ENCODE assay signal across 8 cellular contexts in the genomic region with DNA sequence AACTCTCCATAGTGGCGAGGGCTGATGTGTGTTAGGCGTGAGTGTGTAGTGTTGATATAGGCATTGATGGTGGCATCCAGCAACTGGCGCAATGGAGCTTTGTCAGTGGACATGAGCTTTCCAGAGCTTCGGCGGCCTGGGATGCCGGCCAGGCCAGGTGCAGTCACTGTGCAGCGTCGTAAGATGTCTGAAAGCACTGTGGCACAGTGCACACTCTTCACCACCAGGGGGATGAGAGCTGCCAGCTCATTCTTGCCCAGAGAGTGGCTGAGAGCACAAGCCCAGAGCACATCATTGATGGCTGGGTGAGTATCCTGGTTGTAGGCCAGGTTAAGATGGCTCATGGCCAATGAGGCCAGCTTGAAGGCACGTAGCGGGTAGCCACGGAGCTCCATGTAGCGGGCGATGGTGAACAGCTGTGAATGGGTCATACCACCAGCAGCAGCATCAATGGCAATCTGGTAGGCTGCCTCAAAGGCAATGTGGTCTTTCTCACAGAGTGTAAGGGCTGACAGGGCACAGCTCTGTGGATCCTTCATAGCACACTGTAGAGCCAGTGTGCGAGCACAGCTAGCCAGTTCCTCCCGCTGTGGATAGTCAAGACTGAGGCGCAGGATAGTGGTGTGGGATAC. TPM values are rescaled to one million over a fixed set of nuclear protein-coding genes. Genes with fewer than 3 reads are reported as not detected.
A peak's percentile ranks its signal among the peaks of the same experiment; 100 is the strongest.
DNase-seq lines count a peak whose midpoint lies in the region; ATAC-seq, FAIRE-seq and TF ChIP-seq lines count a peak whose summit lies in the region.

No MANE protein-coding gene starts in this region.

- H3K9me3 ChIP-seq in A549: no peaks in the 10 kb centered on the region

- intact Hi-C loops in posterior cingulate gyrus (cut with DNase I): no loop called here

- CTCF ChIA-PET in A549 (lab: Yijun Ruan, JAX): interaction anchor here (0.7 to 20.8 kb wide), 28 partner anchors 8 to 494 kb away, joined by 3 to 488 read pairs (median 3); partner anchors contain the start of gene TESK2

- H3K4me2 ChIP-seq in A549: no peak overlapping the region

- DNase-seq in A549 (ENCODE audit: low read depth in 1 of 2, low spot score in 1 of 2) (peak; percentile 24 to 62), GM12891 (ENCODE audit: insufficient read length, low spot score) (no peak), HT1080 (ENCODE audit: low read depth) (peak; percentile 57), RKO (ENCODE audit: low spot score) (peak; percentile 56), germinal center (ENCODE audit: low spot score) (peak; percentile 36), posterior cingulate gyrus (peak; percentile 25 to 94 (median 66)), occipital lobe (lab: John Stamatoyannopoulos, UW) (no peak)
- DNase-seq in activated effector memory CD4-positive, alpha-beta T cell treated with Interleukin-2 at 50 U/mL for 16 hours: peak; percentile 41

- TF ChIP-seq POLR2A in A549 (IDR thresholded peaks at IDR 0.05; ENCODE audit: low read length): no peak
- TF ChIP-seq POLR2A in GM12891 (IDR thresholded peaks at IDR 0.05; ENCODE audit: low read depth, low read length): no peak

- H3K4me3 ChIP-seq in A549: no peak overlapping the region

- TF ChIP-seq CTCF in A549 (IDR thresholded peaks at IDR 0.05): peak; percentile 55

- H3K27ac ChIP-seq in A549: no peak overlapping the region

- FAIRE-seq in A549 (lab: Jason Lieb, UNC) (no peak), GM12891 (lab: Jason Lieb, UNC) (peak; percentile 93)

- no peaks in the 10 kb centered on the region for H3K4me1 ChIP-seq in A549

- 58% methylated on average over 10 of the region's 16 CpGs for WGBS in A549 (ENCODE audit: missing lambda C conversion rate)

- TF ChIP-seq RAD21 in A549 (conservative IDR thresholded peaks at IDR 0.05 in 1 of 2, IDR thresholded peaks at IDR 0.05 in 1 of 2): peak; percentile 63 to 68

- POLR2A ChIA-PET in A549 (lab: Yijun Ruan, JAX): interaction anchor here (1.0 kb wide), 1 partner anchor 285 kb away, joined by 7 read pairs; no protein-coding TSS in a partner anchor

- ATAC-seq in A549: peak; percentile 89 to 96

- TF ChIP-seq EP300 in A549 (IDR thresholded peaks at IDR 0.05): no peak

TF ChIP-seq in A549, 52 proteins besides CTCF, POLR2A, EP300 and RAD21:
- TF ChIP-seq NFE2L2 (conservative IDR thresholded peaks at IDR 0.05; ENCODE audit: low read length) (no peak), SMC3 (IDR thresholded peaks at IDR 0.05) (peak; percentile 84), SREBF2 (IDR thresholded peaks at IDR 0.05) (no peak)

TF ChIP-seq in GM12891, 5 proteins besides CTCF, POLR2A, EP300 and RAD21:
- TF ChIP-seq POLR2AphosphoS5 (IDR thresholded peaks at IDR 0.05; ENCODE audit: low read depth, low read length): no peak
- TF ChIP-seq POU2F2 (IDR thresholded peaks at IDR 0.05; ENCODE audit: low read depth, low read length): no peak
- no peak for TF ChIP-seq SPI1 (IDR thresholded peaks at IDR 0.05; ENCODE audit: low read depth, low read length)
- TF ChIP-seq TAF1 (IDR thresholded peaks at IDR 0.05; ENCODE audit: low read depth, low read length): no peak

RNA-seq across cellular contexts. Expression of gene UROD, which starts 6.7 kb away (rescaled TPM):
- 59.0 and 74.5 TPM in 2 replicates for polyA plus RNA-seq in A549 (2011; rRNA removed)
- 96.1 and 96.5 TPM in 2 replicates for polyA plus RNA-seq in A549 (2012; cell fraction: cytosol; rRNA removed)
- polyA plus RNA-seq in A549 (2012; cell fraction: nucleus; rRNA removed): 112 and 145 TPM in 2 replicates
- polyA plus RNA-seq in A549 (2017; fragmentation: RNase III; extraction: RNeasy Plus Mini Kit Qiagen cat#74134 plus additional on column Dnase treatment): 52.6 to 58.6 TPM (median 57.8 TPM) in 3 replicates
- polyA minus RNA-seq in A549 (2011; rRNA and poly(A)+ RNA removed): 48.4 and 59.4 TPM in 2 replicates
- 79.5 TPM for polyA plus RNA-seq in GM12891 (2012; ENCODE audit: low read depth, missing spikeins)
- 134 and 140 TPM in 2 replicates for total RNA-seq in HT1080 (2014; rRNA removed; shearing (Covaris generic))
- 89.7 and 104 TPM in 2 replicates for polyA plus RNA-seq in HT1080 (2015; cell fraction: cytosol; rRNA removed)
- polyA plus RNA-seq in HT1080 (2015; cell fraction: nucleus; rRNA removed): 159 and 163 TPM in 2 replicates
- 61.8 TPM for total RNA-seq in occipital lobe

RNA-seq across cellular contexts. Expression of gene HECTD3, which starts 7.6 kb away (rescaled TPM):
- polyA plus RNA-seq in A549 (2011; rRNA removed): 17.5 and 24.2 TPM in 2 replicates
- 19.8 and 21.3 TPM in 2 replicates for polyA plus RNA-seq in A549 (2012; cell fraction: cytosol; rRNA removed)
- 32.8 and 37.6 TPM in 2 replicates for polyA plus RNA-seq in A549 (2012; cell fraction: nucleus; rRNA removed)
- polyA plus RNA-seq in A549 (2017; fragmentation: RNase III; extraction: RNeasy Plus Mini Kit Qiagen cat#74134 plus additional on column Dnase treatment): 15.9 to 21.8 TPM (median 19.6 TPM) in 3 replicates
- polyA minus RNA-seq in A549 (2011; rRNA and poly(A)+ RNA removed): 21.9 and 23.6 TPM in 2 replicates
- polyA plus RNA-seq in GM12891 (2012; ENCODE audit: low read depth, missing spikeins): 21.8 TPM
- 10.5 and 14.7 TPM in 2 replicates for total RNA-seq in HT1080 (2014; rRNA removed; shearing (Covaris generic))
- 14.3 and 14.9 TPM in 2 replicates for polyA plus RNA-seq in HT1080 (2015; cell fraction: cytosol; rRNA removed)
- polyA plus RNA-seq in HT1080 (2015; cell fraction: nucleus; rRNA removed): 34.4 and 34.8 TPM in 2 replicates
- total RNA-seq in occipital lobe: 17.6 TPM

RNA-seq across cellular contexts. Expression of gene EIF2B3, which starts 32.3 kb away (rescaled TPM):
- 25.4 and 35.2 TPM in 2 replicates for polyA plus RNA-seq in A549 (2011; rRNA removed)
- 16.4 and 19.6 TPM in 2 replicates for polyA plus RNA-seq in A549 (2012; cell fraction: cytosol; rRNA removed)
- polyA plus RNA-seq in A549 (2012; cell fraction: nucleus; rRNA removed): 9.4 and 13.2 TPM in 2 replicates
- 21.4 to 25.8 TPM (median 22.1 TPM) in 3 replicates for polyA plus RNA-seq in A549 (2017; fragmentation: RNase III; extraction: RNeasy Plus Mini Kit Qiagen cat#74134 plus additional on column Dnase treatment)
- polyA minus RNA-seq in A549 (2011; rRNA and poly(A)+ RNA removed): 16.7 and 18.4 TPM in 2 replicates
- polyA plus RNA-seq in GM12891 (2012; ENCODE audit: low read depth, missing spikeins): 26.4 TPM
- total RNA-seq in HT1080 (2014; rRNA removed; shearing (Covaris generic)): 30.5 and 31.0 TPM in 2 replicates
- 23.4 and 27.6 TPM in 2 replicates for polyA plus RNA-seq in HT1080 (2015; cell fraction: cytosol; rRNA removed)
- polyA plus RNA-seq in HT1080 (2015; cell fraction: nucleus; rRNA removed): 22.9 and 23.3 TPM in 2 replicates
- total RNA-seq in occipital lobe: 33.1 TPM

Comparison
In these comparisons a context has a peak if more than half of its experiments do, and no peak if none do; other contexts are left out.
1. DNase-seq: peak in A549 (2 of 2), HT1080 (single experiment), RKO (single experiment), activated effector memory CD4-positive, alpha-beta T cell treated with Interleukin-2 at 50 U/mL for 16 hours (single experiment), germinal center (single experiment) and posterior cingulate gyrus (10 of 10); none in GM12891 (single experiment) and occipital lobe (single experiment).